ENCODE assay signal across 21 cellular contexts in genomic region chr22:43008921-43009320, GRCh38. TPM values are rescaled to one million over a fixed set of nuclear protein-coding genes. Genes with fewer than 3 reads are reported as not detected.
DNase-seq lines count a peak whose midpoint lies in the region; ATAC-seq and TF ChIP-seq lines count a peak whose summit lies in the region.
"Had no signal": no experiment of that assay in that cellular context is flagged by ENCODE, and none has a peak within 500 bp of the region (broad histone marks: within the 10 kb centered on the region; RNA-seq: fewer than 3 reads in every experiment).

No MANE protein-coding gene starts in this region.

- CTCF ChIA-PET in HEK293T (lab: Yijun Ruan, JAX): no interaction called here

- DNase-seq in HEK293T (ENCODE audit: extremely low spot score) (no peak), ascending aorta (ENCODE audit: low spot score in 2 of 2) (no peak), lung microvascular endothelial cell (ENCODE audit: low read depth in 2 of 2) (peak; percentile 43 to 71), thoracic aorta (ENCODE audit: low spot score) (no peak), hippocampal formation (lab: John Stamatoyannopoulos, UW) (no peak), posterior cingulate gyrus (no peak), HT-29 (ENCODE audit: low spot score) (no peak)
- DNase-seq: activated naive CD8-positive, alpha-beta T cell treated with anti-CD3 and anti-CD28 coated beads for 36 hours; AML-193; Calu3; gastrocnemius medialis; NCI-H1436 treated with DMSO at 0.1 percent for 48 hours; NCI-H82; SK-N-SH; T1000 had no signal

- H3K36me3 ChIP-seq in ascending aorta: no peaks in the 10 kb centered on the region
- no peaks in the 10 kb centered on the region for H3K36me3 ChIP-seq in thoracic aorta
- H3K36me3 ChIP-seq: gastrocnemius medialis, Peyer's patch, right atrium auricular region had no signal

- H3K4me3 ChIP-seq in ascending aorta (no peak overlapping the region), thoracic aorta (no peak overlapping the region)
- H3K4me3 ChIP-seq: gastrocnemius medialis, mucosa of descending colon, Peyer's patch, right atrium auricular region had no signal

- ATAC-seq in thoracic aorta (ENCODE audit: insufficient number of reproducible peaks, low FRiP score, low read depth) (no peak), HG02763 (IDR thresholded peaks at IDR 0.05; ENCODE audit: unreplicated experiment) (no peak)
- ATAC-seq: activated CD4-positive, CD25-positive, alpha-beta regulatory T cell treated with anti-CD3 and anti-CD28 coated beads, Interleukin-2, amount 50 U/mL, for 24 hours; gastrocnemius medialis; stimulated activated effector memory CD8-positive, alpha-beta T cell treated with anti-CD3 and anti-CD28 coated beads, Interleukin-12 subunit alpha, Interleukin-12 subunit beta, amount 100 ng/mL, for 72 hours had no signal

- H3K4me1 ChIP-seq in ascending aorta: peaks cover 22 to 34% of the 10 kb centered on the region in 2 donors
- H3K4me1 ChIP-seq in thoracic aorta (ENCODE audit: control insufficient read depth in 1 of 2, low read depth in 2 of 2): peaks cover 21 to 79% of the 10 kb centered on the region in 2 donors

- TF ChIP-seq CTCF in ascending aorta (IDR thresholded peaks at IDR 0.05): no peak
- no peak for TF ChIP-seq CTCF in thoracic aorta (IDR thresholded peaks at IDR 0.05)

- POLR2A ChIA-PET in HEK293T (lab: Yijun Ruan, JAX): no interaction called here

- intact Hi-C loops in ascending aorta (cut with DNase I) (no loop called here), posterior cingulate gyrus (cut with DNase I) (no loop called here)

- no peaks in the 10 kb centered on the region for H3K9me3 ChIP-seq in ascending aorta
- H3K9me3 ChIP-seq in thoracic aorta: no peaks in the 10 kb centered on the region
- H3K9me3 ChIP-seq: gastrocnemius medialis, mucosa of descending colon, Peyer's patch, right atrium auricular region, SK-N-SH had no signal

- peak overlapping the region; percentile 69 to 79 for H3K27ac ChIP-seq in ascending aorta
- peak overlapping the region; percentile 63 to 77 for H3K27ac ChIP-seq in thoracic aorta
- H3K27ac ChIP-seq: gastrocnemius medialis had no signal

- H3K27me3 ChIP-seq in ascending aorta (no peaks in the 10 kb centered on the region), thoracic aorta (replicated peaks; ENCODE audit: insufficient read depth) (no peaks in the 10 kb centered on the region)
- H3K27me3 ChIP-seq: gastrocnemius medialis, Peyer's patch, right atrium auricular region had no signal

TF ChIP-seq in HEK293T, 16 proteins besides CTCF, POLR2A, EP300 and RAD21:
- TF ChIP-seq FOXA1 (IDR thresholded peaks at IDR 0.05) (no peak), SP1 (IDR thresholded peaks at IDR 0.05) (no peak), FOXM1 (IDR thresholded peaks at IDR 0.05; ENCODE audit: borderline replicate concordance) (no peak), PKNOX1 (IDR thresholded peaks at IDR 0.05) (peak; percentile 30; the same call in 1 of the 2 replicates)

RNA-seq across cellular contexts. Expression of gene PACSIN2, which starts 6.0 kb away (rescaled TPM):
- total RNA-seq in ascending aorta (95.5 TPM), lung microvascular endothelial cell (59.9 and 88.9 TPM in 2 replicates), thoracic aorta (100 to 1,000 TPM; 135 to 155 TPM)
- 42.9 and 44.8 TPM in 2 replicates for total RNA-seq in HT-29 (2014; rRNA removed; shearing (Covaris generic))

Comparison
In these comparisons a context has a peak if more than half of its experiments do, and no peak if none do; other contexts are left out.
1. DNase-seq: peak in lung microvascular endothelial cell (2 of 2); none in HEK293T (single experiment), ascending aorta (0 of 2), thoracic aorta (single experiment), hippocampal formation (0 of 2), posterior cingulate gyrus (0 of 10) and HT-29 (single experiment).